ENCODE assay signal across 1 cellular context in genomic region chr6:90610291-90610670, GRCh38.
A peak's percentile ranks its signal among the peaks of the same experiment; 100 is the strongest.
TF ChIP-seq lines count a peak whose summit lies in the region.

No MANE protein-coding gene starts in this region.

TF ChIP-seq in HEK293, 187 proteins besides CTCF, POLR2A, EP300 and RAD21 (continued from another document and continues in another):
- TF ChIP-seq, protein P1, sequence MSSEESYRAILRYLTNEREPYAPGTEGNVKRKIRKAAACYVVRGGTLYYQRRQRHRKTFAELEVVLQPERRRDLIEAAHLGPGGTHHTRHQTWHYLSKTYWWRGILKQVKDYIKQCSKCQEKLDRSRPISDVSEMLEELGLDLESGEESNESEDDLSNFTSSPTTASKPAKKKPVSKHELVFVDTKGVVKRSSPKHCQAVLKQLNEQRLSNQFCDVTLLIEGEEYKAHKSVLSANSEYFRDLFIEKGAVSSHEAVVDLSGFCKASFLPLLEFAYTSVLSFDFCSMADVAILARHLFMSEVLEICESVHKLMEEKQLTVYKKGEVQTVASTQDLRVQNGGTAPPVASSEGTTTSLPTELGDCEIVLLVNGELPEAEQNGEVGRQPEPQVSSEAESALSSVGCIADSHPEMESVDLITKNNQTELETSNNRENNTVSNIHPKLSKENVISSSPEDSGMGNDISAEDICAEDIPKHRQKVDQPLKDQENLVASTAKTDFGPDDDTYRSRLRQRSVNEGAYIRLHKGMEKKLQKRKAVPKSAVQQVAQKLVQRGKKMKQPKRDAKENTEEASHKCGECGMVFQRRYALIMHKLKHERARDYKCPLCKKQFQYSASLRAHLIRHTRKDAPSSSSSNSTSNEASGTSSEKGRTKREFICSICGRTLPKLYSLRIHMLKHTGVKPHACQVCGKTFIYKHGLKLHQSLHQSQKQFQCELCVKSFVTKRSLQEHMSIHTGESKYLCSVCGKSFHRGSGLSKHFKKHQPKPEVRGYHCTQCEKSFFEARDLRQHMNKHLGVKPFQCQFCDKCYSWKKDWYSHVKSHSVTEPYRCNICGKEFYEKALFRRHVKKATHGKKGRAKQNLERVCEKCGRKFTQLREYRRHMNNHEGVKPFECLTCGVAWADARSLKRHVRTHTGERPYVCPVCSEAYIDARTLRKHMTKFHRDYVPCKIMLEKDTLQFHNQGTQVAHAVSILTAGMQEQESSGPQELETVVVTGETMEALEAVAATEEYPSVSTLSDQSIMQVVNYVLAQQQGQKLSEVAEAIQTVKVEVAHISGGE (tag by site-specific recombination; conservative IDR thresholded peaks at IDR 0.05; ENCODE audit: low read depth): no peak
- TF ChIP-seq ZNF664 (tag by site-specific recombination; IDR thresholded peaks at IDR 0.05): no peak
- peak; percentile 43; the same call in 1 of the 2 replicates for TF ChIP-seq ZBTB17 (tag by site-specific recombination; IDR thresholded peaks at IDR 0.05)
- TF ChIP-seq ZBTB6 (tag by site-specific recombination; IDR thresholded peaks at IDR 0.05): no peak
- TF ChIP-seq ZBTB20 (tag by site-specific recombination; IDR thresholded peaks at IDR 0.05): peak; percentile 38; the same call in 1 of the 2 replicates
- no peak for TF ChIP-seq ZNF221 (tag by site-specific recombination; IDR thresholded peaks at IDR 0.05; ENCODE audit: borderline replicate concordance)
- no peak for TF ChIP-seq ZNF423 (tag by site-specific recombination; IDR thresholded peaks at IDR 0.05)
- TF ChIP-seq ZNF621 (tag by site-specific recombination; IDR thresholded peaks at IDR 0.05): no peak
- peak; percentile 14; the same call in 1 of the 2 replicates for TF ChIP-seq ZFHX2 (tag by site-specific recombination; conservative IDR thresholded peaks at IDR 0.05)
- TF ChIP-seq, protein P2, sequence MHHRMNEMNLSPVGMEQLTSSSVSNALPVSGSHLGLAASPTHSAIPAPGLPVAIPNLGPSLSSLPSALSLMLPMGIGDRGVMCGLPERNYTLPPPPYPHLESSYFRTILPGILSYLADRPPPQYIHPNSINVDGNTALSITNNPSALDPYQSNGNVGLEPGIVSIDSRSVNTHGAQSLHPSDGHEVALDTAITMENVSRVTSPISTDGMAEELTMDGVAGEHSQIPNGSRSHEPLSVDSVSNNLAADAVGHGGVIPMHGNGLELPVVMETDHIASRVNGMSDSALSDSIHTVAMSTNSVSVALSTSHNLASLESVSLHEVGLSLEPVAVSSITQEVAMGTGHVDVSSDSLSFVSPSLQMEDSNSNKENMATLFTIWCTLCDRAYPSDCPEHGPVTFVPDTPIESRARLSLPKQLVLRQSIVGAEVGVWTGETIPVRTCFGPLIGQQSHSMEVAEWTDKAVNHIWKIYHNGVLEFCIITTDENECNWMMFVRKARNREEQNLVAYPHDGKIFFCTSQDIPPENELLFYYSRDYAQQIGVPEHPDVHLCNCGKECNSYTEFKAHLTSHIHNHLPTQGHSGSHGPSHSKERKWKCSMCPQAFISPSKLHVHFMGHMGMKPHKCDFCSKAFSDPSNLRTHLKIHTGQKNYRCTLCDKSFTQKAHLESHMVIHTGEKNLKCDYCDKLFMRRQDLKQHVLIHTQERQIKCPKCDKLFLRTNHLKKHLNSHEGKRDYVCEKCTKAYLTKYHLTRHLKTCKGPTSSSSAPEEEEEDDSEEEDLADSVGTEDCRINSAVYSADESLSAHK (tag by site-specific recombination; IDR thresholded peaks at IDR 0.05): 0 out of 2 replicates have a peak, but pooled peaks have one; percentile 26
- TF ChIP-seq ZNF76 (tag by site-specific recombination; IDR thresholded peaks at IDR 0.05; ENCODE audit: borderline replicate concordance, low read depth): no peak
- no peak for TF ChIP-seq ZNF239 (tag by site-specific recombination; IDR thresholded peaks at IDR 0.05)
- TF ChIP-seq SP3 (tag by site-specific recombination; IDR thresholded peaks at IDR 0.05): no peak
- no peak for TF ChIP-seq GLI2 (tag by site-specific recombination; IDR thresholded peaks at IDR 0.05; ENCODE audit: borderline replicate concordance, low read depth)
- TF ChIP-seq ZNF544 (tag by site-specific recombination; IDR thresholded peaks at IDR 0.05): no peak
- TF ChIP-seq ZNF561 (tag by site-specific recombination; IDR thresholded peaks at IDR 0.05; ENCODE audit: borderline replicate concordance): no peak
- TF ChIP-seq REST (tag by site-specific recombination; IDR thresholded peaks at IDR 0.05): no peak
- no peak for TF ChIP-seq YY1 (tag by site-specific recombination; IDR thresholded peaks at IDR 0.05)
- no peak for TF ChIP-seq KLF1 (tag by site-specific recombination; IDR thresholded peaks at IDR 0.05)
- TF ChIP-seq ZBTB48 (tag by site-specific recombination; IDR thresholded peaks at IDR 0.05): no peak
- TF ChIP-seq ZNF639 (tag by site-specific recombination; IDR thresholded peaks at IDR 0.05): no peak
- no peak for TF ChIP-seq SCRT2 (tag by site-specific recombination; IDR thresholded peaks at IDR 0.05)
- no peak for TF ChIP-seq ZNF280C (tag by site-specific recombination; IDR thresholded peaks at IDR 0.05)
- TF ChIP-seq ZNF610 (tag by site-specific recombination; IDR thresholded peaks at IDR 0.05; ENCODE audit: borderline replicate concordance): no peak
- peak; percentile 23; the same call in 1 of the 2 replicates for TF ChIP-seq ZSCAN30 (tag by site-specific recombination; IDR thresholded peaks at IDR 0.05)
- no peak for TF ChIP-seq TRIM28 (IDR thresholded peaks at IDR 0.05; ENCODE audit: borderline replicate concordance, low read length)
- TF ChIP-seq ZNF571 (tag by site-specific recombination; IDR thresholded peaks at IDR 0.05): no peak
- no peak for TF ChIP-seq ZNF146 (tag by site-specific recombination; IDR thresholded peaks at IDR 0.05)
- TF ChIP-seq, protein P3, sequence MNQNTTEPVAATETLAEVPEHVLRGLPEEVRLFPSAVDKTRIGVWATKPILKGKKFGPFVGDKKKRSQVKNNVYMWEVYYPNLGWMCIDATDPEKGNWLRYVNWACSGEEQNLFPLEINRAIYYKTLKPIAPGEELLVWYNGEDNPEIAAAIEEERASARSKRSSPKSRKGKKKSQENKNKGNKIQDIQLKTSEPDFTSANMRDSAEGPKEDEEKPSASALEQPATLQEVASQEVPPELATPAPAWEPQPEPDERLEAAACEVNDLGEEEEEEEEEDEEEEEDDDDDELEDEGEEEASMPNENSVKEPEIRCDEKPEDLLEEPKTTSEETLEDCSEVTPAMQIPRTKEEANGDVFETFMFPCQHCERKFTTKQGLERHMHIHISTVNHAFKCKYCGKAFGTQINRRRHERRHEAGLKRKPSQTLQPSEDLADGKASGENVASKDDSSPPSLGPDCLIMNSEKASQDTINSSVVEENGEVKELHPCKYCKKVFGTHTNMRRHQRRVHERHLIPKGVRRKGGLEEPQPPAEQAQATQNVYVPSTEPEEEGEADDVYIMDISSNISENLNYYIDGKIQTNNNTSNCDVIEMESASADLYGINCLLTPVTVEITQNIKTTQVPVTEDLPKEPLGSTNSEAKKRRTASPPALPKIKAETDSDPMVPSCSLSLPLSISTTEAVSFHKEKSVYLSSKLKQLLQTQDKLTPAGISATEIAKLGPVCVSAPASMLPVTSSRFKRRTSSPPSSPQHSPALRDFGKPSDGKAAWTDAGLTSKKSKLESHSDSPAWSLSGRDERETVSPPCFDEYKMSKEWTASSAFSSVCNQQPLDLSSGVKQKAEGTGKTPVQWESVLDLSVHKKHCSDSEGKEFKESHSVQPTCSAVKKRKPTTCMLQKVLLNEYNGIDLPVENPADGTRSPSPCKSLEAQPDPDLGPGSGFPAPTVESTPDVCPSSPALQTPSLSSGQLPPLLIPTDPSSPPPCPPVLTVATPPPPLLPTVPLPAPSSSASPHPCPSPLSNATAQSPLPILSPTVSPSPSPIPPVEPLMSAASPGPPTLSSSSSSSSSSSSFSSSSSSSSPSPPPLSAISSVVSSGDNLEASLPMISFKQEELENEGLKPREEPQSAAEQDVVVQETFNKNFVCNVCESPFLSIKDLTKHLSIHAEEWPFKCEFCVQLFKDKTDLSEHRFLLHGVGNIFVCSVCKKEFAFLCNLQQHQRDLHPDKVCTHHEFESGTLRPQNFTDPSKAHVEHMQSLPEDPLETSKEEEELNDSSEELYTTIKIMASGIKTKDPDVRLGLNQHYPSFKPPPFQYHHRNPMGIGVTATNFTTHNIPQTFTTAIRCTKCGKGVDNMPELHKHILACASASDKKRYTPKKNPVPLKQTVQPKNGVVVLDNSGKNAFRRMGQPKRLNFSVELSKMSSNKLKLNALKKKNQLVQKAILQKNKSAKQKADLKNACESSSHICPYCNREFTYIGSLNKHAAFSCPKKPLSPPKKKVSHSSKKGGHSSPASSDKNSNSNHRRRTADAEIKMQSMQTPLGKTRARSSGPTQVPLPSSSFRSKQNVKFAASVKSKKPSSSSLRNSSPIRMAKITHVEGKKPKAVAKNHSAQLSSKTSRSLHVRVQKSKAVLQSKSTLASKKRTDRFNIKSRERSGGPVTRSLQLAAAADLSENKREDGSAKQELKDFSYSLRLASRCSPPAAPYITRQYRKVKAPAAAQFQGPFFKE (tag by site-specific recombination; IDR thresholded peaks at IDR 0.05; ENCODE audit: borderline replicate concordance): no peak
- no peak for TF ChIP-seq ZNF600 (tag by site-specific recombination; IDR thresholded peaks at IDR 0.05)
- TF ChIP-seq HOXC10 (CRISPR knock-in tag; IDR thresholded peaks at IDR 0.05): no peak
- no peak for TF ChIP-seq ZNF514 (tag by site-specific recombination; IDR thresholded peaks at IDR 0.05)
- TF ChIP-seq FEZF1 (tag by site-specific recombination; IDR thresholded peaks at IDR 0.05): no peak
- TF ChIP-seq, protein P4, sequence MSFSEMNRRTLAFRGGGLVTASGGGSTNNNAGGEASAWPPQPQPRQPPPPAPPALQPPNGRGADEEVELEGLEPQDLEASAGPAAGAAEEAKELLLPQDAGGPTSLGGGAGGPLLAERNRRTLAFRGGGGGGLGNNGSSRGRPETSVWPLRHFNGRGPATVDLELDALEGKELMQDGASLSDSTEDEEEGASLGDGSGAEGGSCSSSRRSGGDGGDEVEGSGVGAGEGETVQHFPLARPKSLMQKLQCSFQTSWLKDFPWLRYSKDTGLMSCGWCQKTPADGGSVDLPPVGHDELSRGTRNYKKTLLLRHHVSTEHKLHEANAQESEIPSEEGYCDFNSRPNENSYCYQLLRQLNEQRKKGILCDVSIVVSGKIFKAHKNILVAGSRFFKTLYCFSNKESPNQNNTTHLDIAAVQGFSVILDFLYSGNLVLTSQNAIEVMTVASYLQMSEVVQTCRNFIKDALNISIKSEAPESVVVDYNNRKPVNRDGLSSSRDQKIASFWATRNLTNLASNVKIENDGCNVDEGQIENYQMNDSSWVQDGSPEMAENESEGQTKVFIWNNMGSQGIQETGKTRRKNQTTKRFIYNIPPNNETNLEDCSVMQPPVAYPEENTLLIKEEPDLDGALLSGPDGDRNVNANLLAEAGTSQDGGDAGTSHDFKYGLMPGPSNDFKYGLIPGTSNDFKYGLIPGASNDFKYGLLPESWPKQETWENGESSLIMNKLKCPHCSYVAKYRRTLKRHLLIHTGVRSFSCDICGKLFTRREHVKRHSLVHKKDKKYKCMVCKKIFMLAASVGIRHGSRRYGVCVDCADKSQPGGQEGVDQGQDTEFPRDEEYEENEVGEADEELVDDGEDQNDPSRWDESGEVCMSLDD (tag by site-specific recombination; IDR thresholded peaks at IDR 0.05): no peak; the same call in 1 of the 2 replicates
- TF ChIP-seq ZNF302 (tag by site-specific recombination; IDR thresholded peaks at IDR 0.05; ENCODE audit: low read depth): no peak
